8 cellular contexts compared by ENCODE assay signal in the genomic region with DNA sequence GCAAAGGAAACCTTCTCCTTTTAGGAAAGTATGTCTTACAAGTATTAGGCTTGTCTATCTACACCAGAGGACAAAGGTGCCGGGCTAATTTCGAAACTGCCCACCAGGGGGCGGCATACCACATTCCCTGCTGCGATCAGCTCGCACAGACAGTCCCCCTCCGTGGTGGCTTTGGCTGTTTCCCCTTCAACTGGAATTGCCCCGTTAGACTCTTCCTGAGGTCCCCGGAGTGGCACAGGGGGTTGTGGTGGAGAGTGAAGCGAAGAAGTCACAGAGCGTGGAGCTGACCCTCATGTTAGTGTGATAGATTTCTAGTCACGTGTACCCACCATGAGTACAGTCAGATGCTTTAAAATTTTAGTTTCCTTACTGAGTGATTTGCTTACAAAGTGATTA. TPM values are rescaled to one million over a fixed set of nuclear protein-coding genes. Genes with fewer than 3 reads are reported as not detected.
DNase-seq lines count a peak whose midpoint lies in the region; FAIRE-seq and TF ChIP-seq lines count a peak whose summit lies in the region.

No MANE protein-coding gene starts in this region.

- DNase-seq in G401 (ENCODE audit: low spot score) (peak; percentile 83), H54 (ENCODE audit: insufficient read length, low spot score) (peak; percentile 66), LNCaP clone FGC (ENCODE audit: low read depth) (no peak), SHP77 (lab: John Stamatoyannopoulos, UW) (peak; percentile 44 to 64), germinal center (ENCODE audit: low spot score) (peak; percentile 81), nucleus accumbens (lab: John Stamatoyannopoulos, UW) (peak in 54 of 56 donors; percentile 18 to 94 (median 73)), superior temporal gyrus (ENCODE audit: extremely low spot score) (peak; percentile 96)
- peak; percentile 91 for DNase-seq in activated gamma-delta T cell treated with anti-CD3 and anti-CD28 coated beads, Interleukin-2, amount 50 U/mL, for 16 hours (ENCODE audit: low read depth)

- in situ Hi-C loops in G401 (cut with HindIII; ENCODE audit: low sequenced_read_pairs) = no loop called here

- FAIRE-seq in H54 (lab: Jason Lieb, UNC) = peak; percentile 55

- no peak for TF ChIP-seq POLR2A in H54 (IDR thresholded peaks at IDR 0.05; ENCODE audit: low read depth, low read length)

- H3K4me3 ChIP-seq in LNCaP clone FGC (ENCODE audit: low read depth, low read length) = peak overlapping the region; percentile 48

- TF ChIP-seq CTCF in LNCaP clone FGC (IDR thresholded peaks at IDR 0.05; ENCODE audit: control insufficient read depth, extremely low read depth, insufficient read depth) = peak; percentile 83

RNA-seq across cellular contexts. Expression of a gene that starts 17.5 kb away (rescaled TPM):
- total RNA-seq in G401 (2014; rRNA removed; shearing (Covaris generic)) = 403 and 415 TPM in 2 replicates

RNA-seq across cellular contexts. Expression of a gene that starts 20.3 kb away (rescaled TPM):
- 42.8 and 59.6 TPM in 2 replicates for total RNA-seq in G401 (2014; rRNA removed; shearing (Covaris generic))

RNA-seq across cellular contexts. Expression of a gene that starts 39.3 kb away (rescaled TPM):
- 4.9 and 5.2 TPM in 2 replicates for total RNA-seq in G401 (2014; rRNA removed; shearing (Covaris generic))
